Comparison of ENCODE assay signal across 37 cellular contexts in genomic region chr7:153100691-153101237, GRCh38.
"Had no signal": no experiment of that assay in that cellular context is flagged by ENCODE, and none has a peak within 500 bp of the region (broad histone marks: within the 10 kb centered on the region; RNA-seq: fewer than 3 reads in every experiment).

No MANE protein-coding gene starts in this region.

- H3K27me3 Mint-ChIP-seq: activated B cell treated with CpG ODN at 0.5 μM for 24 hours; activated CD4-positive, alpha-beta memory T cell treated with anti-CD3 and anti-CD28 coated beads for 36 hours; activated CD4-positive, alpha-beta T cell treated with anti-CD3 and anti-CD28 coated beads, Interleukin-2, amount 10 ng/mL, durations not matched to agents 24 days and 14 days; activated CD8-positive, alpha-beta T cell treated with anti-CD3 and anti-CD28 coated beads for 36 hours; activated naive CD8-positive, alpha-beta T cell treated with anti-CD3 and anti-CD28 coated beads for 36 hours; activated T-helper 17 cell treated with anti-CD3 and anti-CD28 coated beads, Interleukin-2, amount 50 U/mL, for 72 hours; T-cell; T-helper 17 cell had no signal

- ATAC-seq: activated CD8-positive, alpha-beta T cell treated with anti-CD3 and anti-CD28 coated beads for 36 hours; activated naive CD4-positive, alpha-beta T cell treated with anti-CD3 and anti-CD28 coated beads, Interleukin-2, amount 50 U/mL, for 72 hours; activated T-cell treated with anti-CD3 and anti-CD28 coated beads, Interleukin-2, amount 50 U/mL, for 4 hours; activated T-cell treated with anti-CD3 and anti-CD28 coated beads, Interleukin-2, amount 50 U/mL, for 72 hours; activated T-helper 17 cell treated with anti-CD3 and anti-CD28 coated beads, Interleukin-2, amount 50 U/mL, for 72 hours; body of pancreas; T-cell; T-helper 17 cell had no signal

- FAIRE-seq: astrocyte, TTC549 had no signal

- H3K27me3 ChIP-seq: adrenal gland, body of pancreas, brain microvascular endothelial cell, breast epithelium had no signal

- H3K27ac Mint-ChIP-seq: activated B cell treated with CpG ODN at 0.5 μM for 24 hours; activated CD4-positive, alpha-beta memory T cell treated with anti-CD3 and anti-CD28 coated beads for 36 hours; activated CD4-positive, alpha-beta T cell treated with anti-CD3 and anti-CD28 coated beads, Interleukin-2, amount 10 ng/mL, durations not matched to agents 24 days and 14 days; activated CD8-positive, alpha-beta T cell treated with anti-CD3 and anti-CD28 coated beads for 36 hours; activated naive CD4-positive, alpha-beta T cell treated with anti-CD3 and anti-CD28 coated beads for 36 hours; activated naive CD4-positive, alpha-beta T cell treated with anti-CD3 and anti-CD28 coated beads, Interleukin-2, amount 50 U/mL, for 72 hours; activated naive CD8-positive, alpha-beta T cell treated with anti-CD3 and anti-CD28 coated beads for 36 hours; activated T-cell treated with anti-CD3 and anti-CD28 coated beads, Interleukin-2, amount 50 U/mL, for 72 hours; activated T-helper 1 cell treated with anti-CD3 and anti-CD28 coated beads, Interleukin-12 subunit alpha, Interleukin-12 subunit beta, Interleukin-2, Interleukin-4 antibody, amounts not matched to agents 30 ng/mL and 10 ng/mL and 1 ng/mL, durations not matched to agents 14 hours and 24 hours and 36 hours; activated T-helper 17 cell treated with anti-CD3 and anti-CD28 coated beads, Interleukin-2, amount 50 U/mL, for 72 hours; T-cell; T-helper 17 cell; T-helper 2 cell treated with Interferon-gamma antibody and Interleukin-4, amounts not matched to agents 5 μg/mL and 100 μg/mL, for 36 hours had no signal

- H3K4me3 ChIP-seq: adrenal gland, body of pancreas, breast epithelium had no signal

- H3K36me3 Mint-ChIP-seq: activated CD4-positive, alpha-beta memory T cell treated with anti-CD3 and anti-CD28 coated beads for 36 hours; activated naive CD4-positive, alpha-beta T cell treated with anti-CD3 and anti-CD28 coated beads, Interleukin-2, amount 50 U/mL, for 72 hours; activated naive CD8-positive, alpha-beta T cell treated with anti-CD3 and anti-CD28 coated beads for 36 hours; T-cell had no signal

- H3K36me3 ChIP-seq: adrenal gland, brain microvascular endothelial cell, breast epithelium had no signal

- H3K27ac ChIP-seq: adrenal gland, body of pancreas, brain microvascular endothelial cell, breast epithelium, VCaP had no signal

- H3K9me3 Mint-ChIP-seq: activated B cell treated with CpG ODN at 0.5 μM for 24 hours; activated CD4-positive, alpha-beta memory T cell treated with anti-CD3 and anti-CD28 coated beads for 36 hours; activated CD4-positive, alpha-beta T cell treated with anti-CD3 and anti-CD28 coated beads, Interleukin-2, amount 10 ng/mL, durations not matched to agents 24 days and 14 days; activated CD8-positive, alpha-beta T cell treated with anti-CD3 and anti-CD28 coated beads for 36 hours; activated naive CD4-positive, alpha-beta T cell treated with anti-CD3 and anti-CD28 coated beads for 36 hours; activated T-cell treated with anti-CD3 and anti-CD28 coated beads, Interleukin-2, amount 50 U/mL, for 4 hours; T-helper 2 cell treated with Interferon-gamma antibody and Interleukin-4, amounts not matched to agents 5 μg/mL and 100 μg/mL, for 36 hours had no signal

- H3K9me3 ChIP-seq: adrenal gland, body of pancreas, breast epithelium had no signal

- H3K4me1 Mint-ChIP-seq: activated B cell treated with CpG ODN at 0.5 μM for 24 hours; activated CD4-positive, alpha-beta T cell treated with anti-CD3 and anti-CD28 coated beads, Interleukin-2, amount 10 ng/mL, durations not matched to agents 24 days and 14 days; activated naive CD8-positive, alpha-beta T cell treated with anti-CD3 and anti-CD28 coated beads for 36 hours; activated T-helper 17 cell treated with anti-CD3 and anti-CD28 coated beads, Interleukin-2, amount 50 U/mL, for 72 hours; T-cell; T-helper 17 cell had no signal

- DNase-seq: activated B cell treated with CpG ODN at 0.5 μM for 24 hours; activated CD4-positive, alpha-beta memory T cell treated with anti-CD3 and anti-CD28 coated beads for 36 hours; activated CD4-positive, alpha-beta T cell treated with anti-CD3 and anti-CD28 coated beads for 4 hours; activated CD4-positive, alpha-beta T cell treated with anti-CD3 and anti-CD28 coated beads, Interleukin-2, amount 10 ng/mL, durations not matched to agents 24 days and 14 days; activated CD4-positive, alpha-beta T cell treated with anti-CD3 and anti-CD28 coated beads, Interleukin-2, amount 50 U/mL, for 1 hour; activated CD4-positive, alpha-beta T cell treated with anti-CD3 and anti-CD28 coated beads, Interleukin-2, amount 50 U/mL, for 4 hours; activated CD4-positive, CD25-positive, alpha-beta regulatory T cell treated with anti-CD3 and anti-CD28 coated beads, Interleukin-2, amount 50 U/mL, for 72 hours; activated CD8-positive, alpha-beta memory T cell treated with anti-CD3 and anti-CD28 coated beads, Interleukin-2, amount 50 U/mL, for 4 hours; activated CD8-positive, alpha-beta T cell treated with anti-CD3 and anti-CD28 coated beads for 36 hours; activated effector memory CD4-positive, alpha-beta T cell treated with anti-CD3 and anti-CD28 coated beads, Interleukin-2, amount 50 U/mL, for 16 hours; activated gamma-delta T cell treated with Interleukin-2 at 50 U/mL for 16 hours; activated naive CD4-positive, alpha-beta T cell; activated naive CD4-positive, alpha-beta T cell treated with anti-CD3 and anti-CD28 coated beads for 36 hours; activated naive CD4-positive, alpha-beta T cell treated with anti-CD3 and anti-CD28 coated beads, Interleukin-2, amount 50 U/mL, for 16 hours; activated naive CD8-positive, alpha-beta T cell treated with anti-CD3 and anti-CD28 coated beads for 36 hours; activated T-cell treated with anti-CD3 and anti-CD28 coated beads for 4 hours; activated T-cell treated with anti-CD3 and anti-CD28 coated beads, Interleukin-2, amount 50 U/mL, for 1 hour; activated T-cell treated with anti-CD3 and anti-CD28 coated beads, Interleukin-2, amount 50 U/mL, for 4 hours; activated T-cell treated with anti-CD3 and anti-CD28 coated beads, Interleukin-2, amount 50 U/mL, for 72 hours; adrenal gland; amniotic stem cell; aorta; body of pancreas; brain microvascular endothelial cell; central memory CD4-positive, alpha-beta T cell; SW 1271; T-cell; T-helper 17 cell; T-helper 9 cell had no signal

- H3K4me1 ChIP-seq: adrenal gland, body of pancreas, breast epithelium had no signal

- H3K4me3 Mint-ChIP-seq: activated B cell treated with CpG ODN at 0.5 μM for 24 hours; activated CD4-positive, alpha-beta memory T cell treated with anti-CD3 and anti-CD28 coated beads for 36 hours; activated CD4-positive, alpha-beta T cell treated with anti-CD3 and anti-CD28 coated beads, Interleukin-2, amount 10 ng/mL, durations not matched to agents 24 days and 14 days; activated CD8-positive, alpha-beta T cell treated with anti-CD3 and anti-CD28 coated beads for 36 hours; activated naive CD4-positive, alpha-beta T cell treated with anti-CD3 and anti-CD28 coated beads for 36 hours; activated naive CD8-positive, alpha-beta T cell treated with anti-CD3 and anti-CD28 coated beads for 36 hours; activated T-cell treated with anti-CD3 and anti-CD28 coated beads, Interleukin-2, amount 50 U/mL, for 4 hours; activated T-cell treated with anti-CD3 and anti-CD28 coated beads, Interleukin-2, amount 50 U/mL, for 72 hours; activated T-helper 1 cell treated with anti-CD3 and anti-CD28 coated beads, Interleukin-12 subunit alpha, Interleukin-12 subunit beta, Interleukin-2, Interleukin-4 antibody, amounts not matched to agents 30 ng/mL and 10 ng/mL and 1 ng/mL, durations not matched to agents 14 hours and 24 hours and 36 hours; activated T-helper 17 cell treated with anti-CD3 and anti-CD28 coated beads, Interleukin-2, amount 50 U/mL, for 72 hours; T-cell; T-helper 17 cell; T-helper 2 cell treated with Interferon-gamma antibody and Interleukin-4, amounts not matched to agents 5 μg/mL and 100 μg/mL, for 36 hours had no signal
